ENCODE assay signal across 36 cellular contexts in genomic region chr6:115370202-115370601, GRCh38.
"Had no signal": no experiment of that assay in that cellular context is flagged by ENCODE, and none has a peak within 500 bp of the region (broad histone marks: within the 10 kb centered on the region; RNA-seq: fewer than 3 reads in every experiment).

No MANE protein-coding gene starts in this region.

- H3K27ac Mint-ChIP-seq: activated CD4-positive, alpha-beta memory T cell treated with anti-CD3 and anti-CD28 coated beads, Interleukin-2, amount 10 ng/mL, durations not matched to agents 7 days and 5 days; activated CD4-positive, alpha-beta T cell treated with anti-CD3 and anti-CD28 coated beads, Interleukin-2, amount 10 ng/mL, durations not matched to agents 7 days and 5 days; activated CD8-positive, alpha-beta memory T cell treated with anti-CD3 and anti-CD28 coated beads, Interleukin-2, amount 10 ng/mL, durations not matched to agents 7 days and 5 days; activated CD8-positive, alpha-beta T cell treated with anti-CD3 and anti-CD28 coated beads, Interleukin-2, amount 10 ng/mL, durations not matched to agents 7 days and 5 days; activated naive CD4-positive, alpha-beta T cell treated with anti-CD3 and anti-CD28 coated beads, Interleukin-2, amount 10 ng/mL, durations not matched to agents 7 days and 5 days; activated naive CD4-positive, alpha-beta T cell treated with anti-CD3 and anti-CD28 coated beads, Interleukin-2, amount 50 U/mL, for 24 hours; activated naive CD8-positive, alpha-beta T cell; activated naive CD8-positive, alpha-beta T cell treated with anti-CD3 and anti-CD28 coated beads, Interleukin-2, amount 10 ng/mL, durations not matched to agents 7 days and 5 days; activated naive CD8-positive, alpha-beta T cell treated with anti-CD3 and anti-CD28 coated beads, Interleukin-2, amount 50 U/mL, for 24 hours; activated T-cell treated with anti-CD3 and anti-CD28 coated beads, Interleukin-2, amount 50 U/mL, for 24 hours; activated T-helper 2 cell treated with anti-CD3 and anti-CD28 coated beads, Interferon-gamma antibody, Interleukin-2, Interleukin-4, amounts not matched to agents 10 μg/mL and 5 μg/mL and 100 μg/mL, durations not matched to agents 14 hours and 24 hours and 36 hours; T-cell; T-helper 1 cell treated with Interleukin-12 subunit alpha and Interleukin-12 subunit beta and Interleukin-4 antibody, amounts not matched to agents 30 μg/mL and 1 μg/mL, for 36 hours; T-helper 2 cell treated with Interferon-gamma antibody and Interleukin-4, amounts not matched to agents 5 μg/mL and 100 μg/mL, for 36 hours had no signal

- ATAC-seq: activated CD4-positive, CD25-positive, alpha-beta regulatory T cell treated with anti-CD3 and anti-CD28 coated beads, Interleukin-2, amount 50 U/mL, for 24 hours; activated CD8-positive, alpha-beta memory T cell treated with anti-CD3 and anti-CD28 coated beads, Interleukin-2, amount 10 ng/mL, durations not matched to agents 7 days and 5 days; activated CD8-positive, alpha-beta T cell treated with anti-CD3 and anti-CD28 coated beads, Interleukin-2, amount 10 ng/mL, durations not matched to agents 7 days and 5 days; activated naive CD8-positive, alpha-beta T cell treated with anti-CD3 and anti-CD28 coated beads, Interleukin-2, amount 50 U/mL, for 24 hours; T-cell had no signal

- H3K4me1 Mint-ChIP-seq: activated CD4-positive, alpha-beta memory T cell treated with anti-CD3 and anti-CD28 coated beads, Interleukin-2, amount 10 ng/mL, durations not matched to agents 7 days and 5 days; activated CD4-positive, alpha-beta T cell treated with anti-CD3 and anti-CD28 coated beads, Interleukin-2, amount 10 ng/mL, durations not matched to agents 7 days and 5 days; activated CD8-positive, alpha-beta memory T cell treated with anti-CD3 and anti-CD28 coated beads, Interleukin-2, amount 10 ng/mL, durations not matched to agents 7 days and 5 days; activated naive CD4-positive, alpha-beta T cell treated with anti-CD3 and anti-CD28 coated beads, Interleukin-2, amount 10 ng/mL, durations not matched to agents 7 days and 5 days; activated naive CD4-positive, alpha-beta T cell treated with anti-CD3 and anti-CD28 coated beads, Interleukin-2, amount 50 U/mL, for 24 hours; activated naive CD8-positive, alpha-beta T cell treated with anti-CD3 and anti-CD28 coated beads, Interleukin-2, amount 10 ng/mL, durations not matched to agents 7 days and 5 days; activated naive CD8-positive, alpha-beta T cell treated with anti-CD3 and anti-CD28 coated beads, Interleukin-2, amount 50 U/mL, for 24 hours; brain; central memory CD8-positive, alpha-beta T cell; T-cell had no signal

- H3K36me3 Mint-ChIP-seq: activated CD8-positive, alpha-beta memory T cell treated with anti-CD3 and anti-CD28 coated beads, Interleukin-2, amount 10 ng/mL, durations not matched to agents 7 days and 5 days; activated naive CD4-positive, alpha-beta T cell treated with anti-CD3 and anti-CD28 coated beads, Interleukin-2, amount 10 ng/mL, durations not matched to agents 7 days and 5 days; activated naive CD4-positive, alpha-beta T cell treated with anti-CD3 and anti-CD28 coated beads, Interleukin-2, amount 50 U/mL, for 24 hours; activated naive CD8-positive, alpha-beta T cell; activated naive CD8-positive, alpha-beta T cell treated with anti-CD3 and anti-CD28 coated beads, Interleukin-2, amount 10 ng/mL, durations not matched to agents 7 days and 5 days; brain; T-cell had no signal

- H3K4me3 ChIP-seq: ascending aorta, cardiac muscle cell had no signal

- H3K9me3 ChIP-seq: ascending aorta had no signal

- H3K27ac ChIP-seq: ascending aorta, cardiac muscle cell, VCaP had no signal

- H3K36me3 ChIP-seq: ascending aorta, cardiac muscle cell had no signal

- H3K4me3 Mint-ChIP-seq: activated CD4-positive, alpha-beta memory T cell treated with anti-CD3 and anti-CD28 coated beads, Interleukin-2, amount 10 ng/mL, durations not matched to agents 7 days and 5 days; activated CD4-positive, alpha-beta T cell treated with anti-CD3 and anti-CD28 coated beads, Interleukin-2, amount 10 ng/mL, durations not matched to agents 7 days and 5 days; activated CD8-positive, alpha-beta memory T cell treated with anti-CD3 and anti-CD28 coated beads, Interleukin-2, amount 10 ng/mL, durations not matched to agents 7 days and 5 days; activated CD8-positive, alpha-beta T cell treated with anti-CD3 and anti-CD28 coated beads, Interleukin-2, amount 10 ng/mL, durations not matched to agents 7 days and 5 days; activated naive CD4-positive, alpha-beta T cell treated with anti-CD3 and anti-CD28 coated beads, Interleukin-2, amount 10 ng/mL, durations not matched to agents 7 days and 5 days; activated naive CD4-positive, alpha-beta T cell treated with anti-CD3 and anti-CD28 coated beads, Interleukin-2, amount 50 U/mL, for 24 hours; activated naive CD8-positive, alpha-beta T cell; activated naive CD8-positive, alpha-beta T cell treated with anti-CD3 and anti-CD28 coated beads, Interleukin-2, amount 10 ng/mL, durations not matched to agents 7 days and 5 days; activated naive CD8-positive, alpha-beta T cell treated with anti-CD3 and anti-CD28 coated beads, Interleukin-2, amount 50 U/mL, for 24 hours; activated T-cell treated with anti-CD3 and anti-CD28 coated beads, Interleukin-2, amount 50 U/mL, for 24 hours; brain; central memory CD8-positive, alpha-beta T cell; T-cell; T-helper 1 cell treated with Interleukin-12 subunit alpha and Interleukin-12 subunit beta and Interleukin-4 antibody, amounts not matched to agents 30 μg/mL and 1 μg/mL, for 36 hours; T-helper 2 cell treated with Interferon-gamma antibody and Interleukin-4, amounts not matched to agents 5 μg/mL and 100 μg/mL, for 36 hours had no signal

- H3K27me3 ChIP-seq: ascending aorta, cardiac muscle cell had no signal

- H3K4me1 ChIP-seq: ascending aorta had no signal

- DNase-seq: activated CD4-positive, alpha-beta memory T cell treated with anti-CD3 and anti-CD28 coated beads, Interleukin-2, amount 10 ng/mL, durations not matched to agents 7 days and 5 days; activated CD4-positive, alpha-beta T cell treated with anti-CD3 and anti-CD28 coated beads for 1 hour; activated CD4-positive, alpha-beta T cell treated with anti-CD3 and anti-CD28 coated beads for 4 hours; activated CD4-positive, alpha-beta T cell treated with anti-CD3 and anti-CD28 coated beads, Interleukin-2, amount 10 ng/mL, durations not matched to agents 7 days and 5 days; activated CD4-positive, alpha-beta T cell treated with anti-CD3 and anti-CD28 coated beads, Interleukin-2, amount 50 U/mL, for 48 hours; activated CD4-positive, CD25-positive, alpha-beta regulatory T cell; activated CD8-positive, alpha-beta memory T cell treated with anti-CD3 and anti-CD28 coated beads for 24 hours; activated CD8-positive, alpha-beta memory T cell treated with anti-CD3 and anti-CD28 coated beads, Interleukin-2, amount 10 ng/mL, durations not matched to agents 7 days and 5 days; activated CD8-positive, alpha-beta memory T cell treated with anti-CD3 and anti-CD28 coated beads, Interleukin-2, amount 50 U/mL, for 48 hours; activated CD8-positive, alpha-beta T cell treated with anti-CD3 and anti-CD28 coated beads, Interleukin-2, amount 10 ng/mL, durations not matched to agents 7 days and 5 days; activated effector memory CD4-positive, alpha-beta T cell treated with Interleukin-2 at 50 U/mL for 16 hours; activated gamma-delta T cell; activated naive CD4-positive, alpha-beta T cell treated with anti-CD3 and anti-CD28 coated beads, Interleukin-2, amount 10 ng/mL, durations not matched to agents 7 days and 5 days; activated naive CD4-positive, alpha-beta T cell treated with Interleukin-2 at 50 U/mL for 16 hours; activated naive CD8-positive, alpha-beta T cell treated with anti-CD3 and anti-CD28 coated beads, Interleukin-2, amount 10 ng/mL, durations not matched to agents 7 days and 5 days; activated naive CD8-positive, alpha-beta T cell treated with anti-CD3 and anti-CD28 coated beads, Interleukin-2, amount 50 U/mL, for 24 hours; activated T-cell treated with anti-CD3 and anti-CD28 coated beads, Interleukin-2, amount 50 U/mL, for 24 hours; activated T-cell treated with anti-CD3 and anti-CD28 coated beads, Interleukin-2, amount 50 U/mL, for 48 hours; amygdala; anterior cingulate cortex; caudate nucleus; cerebellar nuclear complex; T-cell; T-helper 2 cell; T-helper 9 cell had no signal

- H3K27me3 Mint-ChIP-seq: activated CD4-positive, alpha-beta memory T cell treated with anti-CD3 and anti-CD28 coated beads, Interleukin-2, amount 10 ng/mL, durations not matched to agents 7 days and 5 days; activated CD4-positive, alpha-beta T cell treated with anti-CD3 and anti-CD28 coated beads, Interleukin-2, amount 10 ng/mL, durations not matched to agents 7 days and 5 days; activated CD8-positive, alpha-beta memory T cell treated with anti-CD3 and anti-CD28 coated beads, Interleukin-2, amount 10 ng/mL, durations not matched to agents 7 days and 5 days; activated naive CD4-positive, alpha-beta T cell treated with anti-CD3 and anti-CD28 coated beads, Interleukin-2, amount 10 ng/mL, durations not matched to agents 7 days and 5 days; activated naive CD4-positive, alpha-beta T cell treated with anti-CD3 and anti-CD28 coated beads, Interleukin-2, amount 50 U/mL, for 24 hours; activated naive CD8-positive, alpha-beta T cell; activated naive CD8-positive, alpha-beta T cell treated with anti-CD3 and anti-CD28 coated beads, Interleukin-2, amount 10 ng/mL, durations not matched to agents 7 days and 5 days; activated naive CD8-positive, alpha-beta T cell treated with anti-CD3 and anti-CD28 coated beads, Interleukin-2, amount 50 U/mL, for 24 hours; activated T-cell treated with anti-CD3 and anti-CD28 coated beads, Interleukin-2, amount 50 U/mL, for 24 hours; brain; central memory CD8-positive, alpha-beta T cell; T-cell had no signal
